Comparison of ENCODE assay signal across 1 cellular context in the genomic region with DNA sequence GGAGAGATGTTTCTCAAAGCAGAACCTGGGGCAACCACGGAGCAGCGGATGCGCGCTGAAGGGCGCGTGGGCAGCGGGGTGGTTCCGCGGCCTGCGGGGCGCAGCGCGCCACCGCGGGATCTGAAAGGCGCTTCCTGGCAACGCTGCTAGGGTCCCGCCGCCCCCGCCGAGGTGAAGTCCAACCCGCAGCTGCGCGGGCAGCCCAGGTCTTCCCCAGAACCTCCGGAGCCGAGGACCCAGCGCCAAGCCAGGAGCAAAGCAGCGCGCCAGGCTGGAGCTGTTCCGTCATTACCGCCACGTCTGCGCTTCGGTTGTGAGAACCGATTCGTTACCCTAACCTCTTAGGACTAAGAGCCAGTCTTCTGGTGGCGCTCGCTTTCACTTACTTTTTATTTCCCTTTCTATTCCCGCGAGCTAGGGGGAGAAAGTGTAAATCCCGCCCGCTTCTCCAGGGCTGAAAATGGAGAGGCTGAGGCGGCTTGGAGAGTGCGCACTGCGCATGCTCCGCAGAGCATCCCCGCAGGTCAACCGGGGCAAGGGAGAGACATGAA.
TF ChIP-seq lines count a peak whose summit lies in the region.

No MANE protein-coding gene starts in this region.

TF ChIP-seq in SK-N-SH treated with all-trans-retinoic acid at 6 μM for 48 hours, 23 proteins besides CTCF, POLR2A, EP300 and RAD21 (continued from another document):
- TF ChIP-seq, protein P1, sequence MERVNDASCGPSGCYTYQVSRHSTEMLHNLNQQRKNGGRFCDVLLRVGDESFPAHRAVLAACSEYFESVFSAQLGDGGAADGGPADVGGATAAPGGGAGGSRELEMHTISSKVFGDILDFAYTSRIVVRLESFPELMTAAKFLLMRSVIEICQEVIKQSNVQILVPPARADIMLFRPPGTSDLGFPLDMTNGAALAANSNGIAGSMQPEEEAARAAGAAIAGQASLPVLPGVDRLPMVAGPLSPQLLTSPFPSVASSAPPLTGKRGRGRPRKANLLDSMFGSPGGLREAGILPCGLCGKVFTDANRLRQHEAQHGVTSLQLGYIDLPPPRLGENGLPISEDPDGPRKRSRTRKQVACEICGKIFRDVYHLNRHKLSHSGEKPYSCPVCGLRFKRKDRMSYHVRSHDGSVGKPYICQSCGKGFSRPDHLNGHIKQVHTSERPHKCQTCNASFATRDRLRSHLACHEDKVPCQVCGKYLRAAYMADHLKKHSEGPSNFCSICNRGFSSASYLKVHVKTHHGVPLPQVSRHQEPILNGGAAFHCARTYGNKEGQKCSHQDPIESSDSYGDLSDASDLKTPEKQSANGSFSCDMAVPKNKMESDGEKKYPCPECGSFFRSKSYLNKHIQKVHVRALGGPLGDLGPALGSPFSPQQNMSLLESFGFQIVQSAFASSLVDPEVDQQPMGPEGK (CRISPR knock-in tag; IDR thresholded peaks at IDR 0.05; ENCODE audit: borderline replicate concordance), result no peak
- no peak for TF ChIP-seq ARNTL (CRISPR knock-in tag; IDR thresholded peaks at IDR 0.05; ENCODE audit: borderline replicate concordance, low read depth)
- TF ChIP-seq BACH2 (CRISPR knock-in tag; IDR thresholded peaks at IDR 0.05; ENCODE audit: borderline replicate concordance), result no peak
- TF ChIP-seq, protein P2, sequence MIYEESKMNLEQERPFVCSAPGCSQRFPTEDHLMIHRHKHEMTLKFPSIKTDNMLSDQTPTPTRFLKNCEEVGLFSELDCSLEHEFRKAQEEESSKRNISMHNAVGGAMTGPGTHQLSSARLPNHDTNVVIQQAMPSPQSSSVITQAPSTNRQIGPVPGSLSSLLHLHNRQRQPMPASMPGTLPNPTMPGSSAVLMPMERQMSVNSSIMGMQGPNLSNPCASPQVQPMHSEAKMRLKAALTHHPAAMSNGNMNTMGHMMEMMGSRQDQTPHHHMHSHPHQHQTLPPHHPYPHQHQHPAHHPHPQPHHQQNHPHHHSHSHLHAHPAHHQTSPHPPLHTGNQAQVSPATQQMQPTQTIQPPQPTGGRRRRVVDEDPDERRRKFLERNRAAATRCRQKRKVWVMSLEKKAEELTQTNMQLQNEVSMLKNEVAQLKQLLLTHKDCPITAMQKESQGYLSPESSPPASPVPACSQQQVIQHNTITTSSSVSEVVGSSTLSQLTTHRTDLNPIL (CRISPR knock-in tag; IDR thresholded peaks at IDR 0.05; ENCODE audit: low read depth), result no peak
- TF ChIP-seq ISL1 (CRISPR knock-in tag; IDR thresholded peaks at IDR 0.05), result no peak
TF ChIP-seq in SK-N-SH treated with all-trans-retinoic acid at 6 μM for 48 hours: peak in this region for 0.
